ENCODE assay signal across 18 cellular contexts in the genomic region with DNA sequence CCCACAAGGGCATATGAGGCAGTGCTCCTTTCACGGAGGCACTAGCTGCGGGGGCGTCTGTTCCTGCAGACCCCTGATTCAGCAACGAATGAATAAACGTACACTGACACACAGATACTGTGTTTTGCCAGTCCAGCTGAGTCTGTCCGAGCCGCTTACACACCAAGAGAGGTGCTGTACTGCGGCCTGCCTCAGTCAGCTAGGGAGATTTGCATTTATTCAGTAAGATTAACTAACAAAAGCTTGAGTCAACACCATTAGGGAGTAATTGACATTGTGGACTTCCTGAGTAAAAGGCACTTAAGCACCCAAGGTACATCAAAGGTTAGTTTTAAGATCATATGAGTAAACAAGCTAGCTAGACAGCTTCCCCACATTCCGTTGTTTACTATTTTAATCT.
"Had no signal": no experiment of that assay in that cellular context is flagged by ENCODE, and none has a peak within 500 bp of the region (broad histone marks: within the 10 kb centered on the region; RNA-seq: fewer than 3 reads in every experiment).

No MANE protein-coding gene starts in this region.

- H3K27ac ChIP-seq: coronary artery, heart left ventricle had no signal

- H3K27ac Mint-ChIP-seq: activated B cell treated with CpG ODN at 0.5 μM for 24 hours; activated CD4-positive, alpha-beta T cell treated with anti-CD3 and anti-CD28 coated beads, Interleukin-2, amount 10 ng/mL, durations not matched to agents 7 days and 5 days; activated naive CD4-positive, alpha-beta T cell treated with anti-CD3 and anti-CD28 coated beads, Interleukin-2, amount 10 ng/mL, durations not matched to agents 7 days and 5 days; activated T-helper 2 cell treated with anti-CD3 and anti-CD28 coated beads, Interferon-gamma antibody, Interleukin-2, Interleukin-4, amounts not matched to agents 10 μg/mL and 5 μg/mL and 100 μg/mL, durations not matched to agents 14 hours and 24 hours and 36 hours; natural killer cell; stimulated activated naive B cell treated with anti-CD40 and anti-IgM and Interleukin-4, amounts not matched to agents 10 μg/mL and 1 μg/mL and 100 μg/mL, for 72 hours had no signal

- H3K36me3 ChIP-seq: heart left ventricle had no signal

- H3K4me3 Mint-ChIP-seq: activated B cell treated with CpG ODN at 0.5 μM for 24 hours; activated CD4-positive, alpha-beta T cell treated with anti-CD3 and anti-CD28 coated beads, Interleukin-2, amount 10 ng/mL, durations not matched to agents 7 days and 5 days; activated naive CD4-positive, alpha-beta T cell treated with anti-CD3 and anti-CD28 coated beads, Interleukin-2, amount 10 ng/mL, durations not matched to agents 7 days and 5 days; natural killer cell; stimulated activated naive B cell treated with anti-CD40 and anti-IgM and Interleukin-4, amounts not matched to agents 10 μg/mL and 1 μg/mL and 100 μg/mL, for 72 hours had no signal

- H3K9me3 ChIP-seq: heart left ventricle had no signal

- DNase-seq: activated B cell treated with CpG ODN at 0.5 μM for 24 hours; activated CD4-positive, alpha-beta T cell treated with anti-CD3 and anti-CD28 coated beads, Interleukin-2, amount 10 ng/mL, durations not matched to agents 7 days and 5 days; activated naive CD4-positive, alpha-beta T cell treated with anti-CD3 and anti-CD28 coated beads, Interleukin-2, amount 10 ng/mL, durations not matched to agents 7 days and 5 days; central memory CD4-positive, alpha-beta T cell; effector CD4-positive, alpha-beta T cell; foreskin melanocyte; heart left ventricle; natural killer cell; posterior cingulate gyrus; right cardiac atrium; stimulated activated naive B cell treated with anti-CD40 and anti-IgM and Interleukin-4, amounts not matched to agents 10 μg/mL and 1 μg/mL and 100 μg/mL, for 72 hours; substantia nigra; T-helper 1 cell; trophoblast cell had no signal

- H3K4me2 ChIP-seq: smooth muscle cell had no signal

- H3K36me3 Mint-ChIP-seq: activated naive CD4-positive, alpha-beta T cell treated with anti-CD3 and anti-CD28 coated beads, Interleukin-2, amount 10 ng/mL, durations not matched to agents 7 days and 5 days; natural killer cell; stimulated activated naive B cell treated with anti-CD40 and anti-IgM and Interleukin-4, amounts not matched to agents 10 μg/mL and 1 μg/mL and 100 μg/mL, for 72 hours had no signal

- H3K4me3 ChIP-seq: coronary artery, heart left ventricle, lung, smooth muscle cell had no signal

- H3K4me1 ChIP-seq: heart left ventricle had no signal

- H3K27me3 Mint-ChIP-seq: activated B cell treated with CpG ODN at 0.5 μM for 24 hours; activated naive CD4-positive, alpha-beta T cell treated with anti-CD3 and anti-CD28 coated beads, Interleukin-2, amount 10 ng/mL, durations not matched to agents 7 days and 5 days had no signal

- H3K4me1 Mint-ChIP-seq: activated B cell treated with CpG ODN at 0.5 μM for 24 hours; activated CD4-positive, alpha-beta T cell treated with anti-CD3 and anti-CD28 coated beads, Interleukin-2, amount 10 ng/mL, durations not matched to agents 7 days and 5 days; activated naive CD4-positive, alpha-beta T cell treated with anti-CD3 and anti-CD28 coated beads, Interleukin-2, amount 10 ng/mL, durations not matched to agents 7 days and 5 days; natural killer cell; stimulated activated naive B cell treated with anti-CD40 and anti-IgM and Interleukin-4, amounts not matched to agents 10 μg/mL and 1 μg/mL and 100 μg/mL, for 72 hours had no signal

- H3K9me3 Mint-ChIP-seq: activated B cell treated with CpG ODN at 0.5 μM for 24 hours; activated CD4-positive, alpha-beta T cell treated with anti-CD3 and anti-CD28 coated beads, Interleukin-2, amount 10 ng/mL, durations not matched to agents 7 days and 5 days; activated naive CD4-positive, alpha-beta T cell treated with anti-CD3 and anti-CD28 coated beads, Interleukin-2, amount 10 ng/mL, durations not matched to agents 7 days and 5 days; activated T-helper 2 cell treated with anti-CD3 and anti-CD28 coated beads, Interferon-gamma antibody, Interleukin-2, Interleukin-4, amounts not matched to agents 10 μg/mL and 5 μg/mL and 100 μg/mL, durations not matched to agents 14 hours and 24 hours and 36 hours; natural killer cell; stimulated activated naive B cell treated with anti-CD40 and anti-IgM and Interleukin-4, amounts not matched to agents 10 μg/mL and 1 μg/mL and 100 μg/mL, for 72 hours had no signal
